Comparison of ENCODE assay signal across 21 cellular contexts in genomic region chrY:21005516-21005915, GRCh38.
"Had no signal": no experiment of that assay in that cellular context is flagged by ENCODE, and none has a peak within 500 bp of the region (broad histone marks: within the 10 kb centered on the region; RNA-seq: fewer than 3 reads in every experiment).

No MANE protein-coding gene starts in this region.

- H3K27ac Mint-ChIP-seq: activated T-helper 2 cell treated with anti-CD3 and anti-CD28 coated beads, Interferon-gamma antibody, Interleukin-2, Interleukin-4, amounts not matched to agents 10 μg/mL and 5 μg/mL and 100 μg/mL, durations not matched to agents 14 hours and 24 hours and 36 hours; dendritic cell treated with granulocyte-macrophage colony-stimulating factor and Interleukin-4, amounts not matched to agents 40 ng/mL and 50 ng/mL, for 4 days; endodermal cell; nephron had no signal

- DNase-seq: activated T-cell treated with anti-CD3 and anti-CD28 coated beads, Interleukin-2, amount 50 U/mL, for 4 hours; anterior cingulate cortex; endodermal cell; foreskin fibroblast; head of caudate nucleus; hippocampal formation; left cardiac atrium; left ventricle myocardium superior; posterior cingulate gyrus; right cardiac atrium; spleen; stimulated activated CD4-positive, alpha-beta T cell treated with anti-CD3 and anti-CD28 coated beads, Interleukin-2, amount 100 ng/mL, for 48 hours; stomach; thyroid gland; upper lobe of left lung had no signal

- H3K4me1 Mint-ChIP-seq: central memory CD8-positive, alpha-beta T cell; endodermal cell; nephron had no signal

- H3K27me3 Mint-ChIP-seq: central memory CD8-positive, alpha-beta T cell; dendritic cell treated with granulocyte-macrophage colony-stimulating factor and Interleukin-4, amounts not matched to agents 40 ng/mL and 50 ng/mL, for 4 days had no signal

- H3K36me3 ChIP-seq: spleen, stomach, thyroid gland, upper lobe of left lung, vagina had no signal

- H3K9me3 ChIP-seq: spleen, stomach, thyroid gland, upper lobe of left lung, vagina had no signal

- ATAC-seq: esophagus mucosa, left cardiac atrium, left ventricle myocardium superior, right cardiac atrium had no signal

- H3K27me3 ChIP-seq: spleen, stomach, thyroid gland, upper lobe of left lung, vagina had no signal

- H3K4me3 Mint-ChIP-seq: activated T-cell treated with anti-CD3 and anti-CD28 coated beads, Interleukin-2, amount 50 U/mL, for 4 hours; central memory CD8-positive, alpha-beta T cell; dendritic cell treated with granulocyte-macrophage colony-stimulating factor and Interleukin-4, amounts not matched to agents 40 ng/mL and 50 ng/mL, for 4 days; endodermal cell; nephron had no signal

- H3K27ac ChIP-seq: spleen, stomach, thyroid gland, upper lobe of left lung, vagina had no signal

- H3K4me3 ChIP-seq: spleen, stomach, thyroid gland, upper lobe of left lung, vagina had no signal

- H3K9me3 Mint-ChIP-seq: activated T-cell treated with anti-CD3 and anti-CD28 coated beads, Interleukin-2, amount 50 U/mL, for 4 hours; dendritic cell treated with granulocyte-macrophage colony-stimulating factor and Interleukin-4, amounts not matched to agents 40 ng/mL and 50 ng/mL, for 4 days; endodermal cell; nephron had no signal

- H3K4me1 ChIP-seq: spleen, stomach, thyroid gland, upper lobe of left lung, vagina had no signal
